In genomic region chr1:116152577-116152943, GRCh38 we compare ENCODE assay signal across 8 cellular contexts. TPM values are rescaled to one million over a fixed set of nuclear protein-coding genes. Genes with fewer than 3 reads are reported as not detected.
DNase-seq lines count a peak whose midpoint lies in the region; ATAC-seq and TF ChIP-seq lines count a peak whose summit lies in the region.

No MANE protein-coding gene starts in this region.

- no peak overlapping the region for H3K27ac Mint-ChIP-seq in activated naive CD4-positive, alpha-beta T cell treated with anti-CD3 and anti-CD28 coated beads, Interleukin-2, amount 10 ng/mL, durations not matched to agents 7 days and 5 days
- H3K27ac Mint-ChIP-seq in activated naive CD4-positive, alpha-beta T cell treated with anti-CD3 and anti-CD28 coated beads, Interleukin-2, amount 50 U/mL, for 72 hours = no peak overlapping the region

- H2AFZ ChIP-seq in mesenchymal stem cell (ENCODE audit: low read depth, low read length) = no peak overlapping the region

- no peak overlapping the region for H3K23ac ChIP-seq in mesenchymal stem cell (ENCODE audit: low read length in 2 of 2)

- intact Hi-C loops in breast epithelium (cut with DNase I; ENCODE audit: low total_unique reads) (loop anchor here (5.0 kb wide), 1 partner anchor 335 kb away; no protein-coding TSS in a partner anchor), transverse colon (cut with DNase I; ENCODE audit: low total_unique reads) (loop anchor here (5.0 kb wide), 1 partner anchor 335 kb away; no protein-coding TSS in a partner anchor)

- H3K27ac ChIP-seq in breast epithelium (peak overlapping the region in 1 of 2 donors; percentile 76), mesenchymal stem cell (ENCODE audit: low read length, poor library complexity, severe bottlenecking) (no peak overlapping the region), transverse colon (peak overlapping the region; percentile 76 to 87 (median 82))

- H3K4me3 ChIP-seq in breast epithelium (peak overlapping the region; percentile 43 to 67 (median 47)), mesenchymal stem cell (ENCODE audit: insufficient read depth in 1 of 2, low read depth in 1 of 2, low read length in 2 of 2) (peak overlapping the region in 1 of 2 experiments; percentile 74), transverse colon (peak overlapping the region in 3 of 4 donors; percentile 26 to 54 (median 34))

- H3K14ac ChIP-seq in mesenchymal stem cell (ENCODE audit: low read length in 2 of 2) = no peak overlapping the region

- peaks cover 25% of the 10 kb centered on the region for H3K27me3 Mint-ChIP-seq in activated naive CD4-positive, alpha-beta T cell treated with anti-CD3 and anti-CD28 coated beads, Interleukin-2, amount 10 ng/mL, durations not matched to agents 7 days and 5 days

- CTCF ChIA-PET in activated naive CD4-positive, alpha-beta T cell treated with anti-CD3 and anti-CD28 coated beads, Interleukin-2, amount 10 ng/mL, durations not matched to agents 7 days and 5 days (lab: Charles Lee) = interaction anchor here (0.5 to 8.8 kb wide), 8 partner anchors 13 to 352 kb away, joined by 3 to 83 read pairs (median 4); no protein-coding TSS in a partner anchor

- H3K9me3 ChIP-seq in breast epithelium (no peaks in the 10 kb centered on the region), mesenchymal stem cell (ENCODE audit: control insufficient read depth, low read length) (no peaks in the 10 kb centered on the region), transverse colon (no peaks in the 10 kb centered on the region)

- no peak overlapping the region for H2BK15ac ChIP-seq in mesenchymal stem cell (ENCODE audit: low read depth, poor library complexity, severe bottlenecking)

- peak overlapping the region; percentile 81 for H3K4me2 ChIP-seq in mesenchymal stem cell (ENCODE audit: low read length, poor library complexity, severe bottlenecking)

- no peaks in the 10 kb centered on the region for H3K9me3 Mint-ChIP-seq in activated naive CD4-positive, alpha-beta T cell treated with anti-CD3 and anti-CD28 coated beads, Interleukin-2, amount 10 ng/mL, durations not matched to agents 7 days and 5 days
- H3K9me3 Mint-ChIP-seq in activated naive CD4-positive, alpha-beta T cell treated with anti-CD3 and anti-CD28 coated beads, Interleukin-2, amount 50 U/mL, for 72 hours = peaks cover 0 to 3% of the 10 kb centered on the region in 2 donors

- no peak overlapping the region for H2AK5ac ChIP-seq in mesenchymal stem cell (ENCODE audit: low read length, severe bottlenecking)

- no peaks in the 10 kb centered on the region for H3K79me1 ChIP-seq in mesenchymal stem cell (replicated peaks; ENCODE audit: low read length, poor library complexity, severe bottlenecking)

- no peak for DNase-seq in activated naive CD4-positive, alpha-beta T cell treated with anti-CD3 and anti-CD28 coated beads, Interleukin-2, amount 10 ng/mL, durations not matched to agents 7 days and 5 days
- DNase-seq in activated naive CD4-positive, alpha-beta T cell treated with anti-CD3 and anti-CD28 coated beads, Interleukin-2, amount 50 U/mL, for 72 hours (ENCODE audit: low spot score in 2 of 2) = no peak
- DNase-seq in breast epithelium (ENCODE audit: low spot score in 2 of 2) (no peak), mesenchymal stem cell (no peak), transverse colon (no peak), OCI-M2 (lab: John Stamatoyannopoulos, UW; ENCODE audit: unreplicated experiment) (no peak)

- no peaks in the 10 kb centered on the region for H3K36me3 ChIP-seq in breast epithelium
- H3K36me3 ChIP-seq in mesenchymal stem cell (ENCODE audit: control insufficient read depth in 1 of 2, insufficient read depth in 2 of 2, low read depth in 1 of 2, low read length in 2 of 2) = no peaks in the 10 kb centered on the region
- no peaks in the 10 kb centered on the region for H3K36me3 ChIP-seq in transverse colon

- ATAC-seq in activated naive CD4-positive, alpha-beta T cell treated with anti-CD3 and anti-CD28 coated beads, Interleukin-2, amount 50 U/mL, for 72 hours = no peak
- ATAC-seq in GM19467 (IDR thresholded peaks at IDR 0.05; ENCODE audit: unreplicated experiment) (no peak), HG02610 (IDR thresholded peaks at IDR 0.05; ENCODE audit: unreplicated experiment) (no peak)

- H3K4me3 Mint-ChIP-seq in activated naive CD4-positive, alpha-beta T cell treated with anti-CD3 and anti-CD28 coated beads, Interleukin-2, amount 10 ng/mL, durations not matched to agents 7 days and 5 days = peak overlapping the region; percentile 8

- H2BK5ac ChIP-seq in mesenchymal stem cell (ENCODE audit: low read depth, low read length, poor library complexity, severe bottlenecking) = no peak overlapping the region

- in situ Hi-C loops in transverse colon (cut with MboI; ENCODE audit: low pct_ligation_motif_present in 1 of 4, low pct_unique_long_range_greater_than_20kb in 1 of 4, low sequenced_read_pairs in 3 of 4) = loop anchor here in 2 of 4 donors (10.0 to 25.0 kb wide), 2 partner anchors 210 to 332 kb away; partner anchors contain the start of gene ATP1A1 (in 2 of the 2)

- H3K27me3 ChIP-seq in breast epithelium = no peaks in the 10 kb centered on the region
- H3K27me3 ChIP-seq in mesenchymal stem cell (ENCODE audit: control insufficient read depth in 1 of 2, insufficient read depth in 1 of 2, low read length in 2 of 2) = peaks cover 0 to 3% of the 10 kb centered on the region in 2 experiments
- H3K27me3 ChIP-seq in transverse colon = no peaks in the 10 kb centered on the region

- H3K18ac ChIP-seq in mesenchymal stem cell (ENCODE audit: low read depth in 1 of 2, low read length in 2 of 2) = no peak overlapping the region

- WGBS in mesenchymal stem cell = 93% methylated on average over 2 of the region's 4 CpGs
- WGBS in transverse colon (ENCODE audit: low coverage in 1 of 2), 2 donors = 46 to 75% methylated on average over 2 to 3 of the region's 4 CpGs

- TF ChIP-seq POLR2A in breast epithelium (IDR thresholded peaks at IDR 0.05) (no peak), transverse colon (IDR thresholded peaks at IDR 0.05) (no peak)

- H2BK12ac ChIP-seq in mesenchymal stem cell (ENCODE audit: low read length in 2 of 2) = no peak overlapping the region

- H3K9ac ChIP-seq in mesenchymal stem cell (ENCODE audit: low read length) = peak overlapping the region; percentile 80

- no peak overlapping the region for H4K8ac ChIP-seq in mesenchymal stem cell (ENCODE audit: low read length)

- peaks cover 19% of the 10 kb centered on the region for H3K4me1 Mint-ChIP-seq in activated naive CD4-positive, alpha-beta T cell treated with anti-CD3 and anti-CD28 coated beads, Interleukin-2, amount 10 ng/mL, durations not matched to agents 7 days and 5 days

- TF ChIP-seq EP300 in transverse colon (IDR thresholded peaks at IDR 0.05; ENCODE audit: low read depth) = no peak

- H3K36me3 Mint-ChIP-seq in activated naive CD4-positive, alpha-beta T cell treated with anti-CD3 and anti-CD28 coated beads, Interleukin-2, amount 10 ng/mL, durations not matched to agents 7 days and 5 days = no peaks in the 10 kb centered on the region
- no peaks in the 10 kb centered on the region for H3K36me3 Mint-ChIP-seq in activated naive CD4-positive, alpha-beta T cell treated with anti-CD3 and anti-CD28 coated beads, Interleukin-2, amount 50 U/mL, for 72 hours

- H4K91ac ChIP-seq in mesenchymal stem cell (ENCODE audit: low read length) = no peak overlapping the region

- H3K4me1 ChIP-seq in breast epithelium (no peaks in the 10 kb centered on the region), mesenchymal stem cell (ENCODE audit: control insufficient read depth, insufficient read depth, low read depth, low read length) (peaks cover 8% of the 10 kb centered on the region), transverse colon (peaks cover 3 to 37% (median 24%) of the 10 kb centered on the region in 4 donors)

- H3K4ac ChIP-seq in mesenchymal stem cell (ENCODE audit: low read depth in 1 of 2, low read length in 2 of 2) = peak overlapping the region in 1 of 2 experiments; percentile 53

- TF ChIP-seq CTCF in breast epithelium (IDR thresholded peaks at IDR 0.05) = no peak
- no peak for TF ChIP-seq CTCF in transverse colon (IDR thresholded peaks at IDR 0.05)

- H2BK120ac ChIP-seq in mesenchymal stem cell (ENCODE audit: low read depth, low read length) = no peak overlapping the region

RNA-seq across cellular contexts. Expression of gene MAB21L3, which starts 41.4 kb away (rescaled TPM):
- not detected for total RNA-seq in activated naive CD4-positive, alpha-beta T cell treated with anti-CD3 and anti-CD28 coated beads, Interleukin-2, amount 50 U/mL, for 72 hours
- under 1 TPM in 2 of 3 donors, not detected in 1; 0.29 to 0.80 TPM for total RNA-seq in breast epithelium
- not detected for polyA plus RNA-seq in mesenchymal stem cell (2013, experiment 1 of 2)
- 0.01 TPM for polyA plus RNA-seq in mesenchymal stem cell (2013, experiment 2 of 2)
- total RNA-seq in transverse colon = 1 to 10 TPM in 3 of 4 donors, under 1 TPM in 1; 0.20 to 9.4 (median 4.8) TPM
